In genomic region chr3:127342735-127343134, GRCh38 we compare ENCODE assay signal across 1 cellular context.
TF ChIP-seq lines count a peak whose summit lies in the region.

No MANE protein-coding gene starts in this region.

TF ChIP-seq in WTC11, 78 proteins besides CTCF, POLR2A, EP300 and RAD21 (continued from another document):
- TF ChIP-seq ZNF512 (CRISPR knock-in tag; IDR thresholded peaks at IDR 0.05; ENCODE audit: borderline replicate concordance), result no peak
- TF ChIP-seq ATF3 (CRISPR knock-in tag; conservative IDR thresholded peaks at IDR 0.05), result no peak
- no peak for TF ChIP-seq HMGA2 (CRISPR knock-in tag; IDR thresholded peaks at IDR 0.05)
- no peak for TF ChIP-seq GABPB1 (CRISPR knock-in tag; IDR thresholded peaks at IDR 0.05)
- no peak for TF ChIP-seq ETV6 (CRISPR knock-in tag; IDR thresholded peaks at IDR 0.05)
- no peak for TF ChIP-seq NFATC4 (CRISPR knock-in tag; IDR thresholded peaks at IDR 0.05)
- no peak for TF ChIP-seq ZNF219 (CRISPR knock-in tag; IDR thresholded peaks at IDR 0.05; ENCODE audit: borderline replicate concordance)
- no peak for TF ChIP-seq NR3C1 (CRISPR knock-in tag; conservative IDR thresholded peaks at IDR 0.05; ENCODE audit: low read depth)
- no peak for TF ChIP-seq ZBTB21 (CRISPR knock-in tag; IDR thresholded peaks at IDR 0.05; ENCODE audit: borderline replicate concordance)
- TF ChIP-seq PRRX2 (CRISPR knock-in tag; IDR thresholded peaks at IDR 0.05), result no peak
- TF ChIP-seq SMAD3 (CRISPR knock-in tag; IDR thresholded peaks at IDR 0.05; ENCODE audit: borderline replicate concordance), result no peak
- no peak for TF ChIP-seq ZNF425 (CRISPR knock-in tag; conservative IDR thresholded peaks at IDR 0.05)
- TF ChIP-seq ATF6 (CRISPR knock-in tag; IDR thresholded peaks at IDR 0.05), result no peak
- TF ChIP-seq ZNF263 (CRISPR knock-in tag; IDR thresholded peaks at IDR 0.05; ENCODE audit: low read depth), result no peak
- no peak for TF ChIP-seq EMX1 (CRISPR knock-in tag; IDR thresholded peaks at IDR 0.05)
